In the genomic region with DNA sequence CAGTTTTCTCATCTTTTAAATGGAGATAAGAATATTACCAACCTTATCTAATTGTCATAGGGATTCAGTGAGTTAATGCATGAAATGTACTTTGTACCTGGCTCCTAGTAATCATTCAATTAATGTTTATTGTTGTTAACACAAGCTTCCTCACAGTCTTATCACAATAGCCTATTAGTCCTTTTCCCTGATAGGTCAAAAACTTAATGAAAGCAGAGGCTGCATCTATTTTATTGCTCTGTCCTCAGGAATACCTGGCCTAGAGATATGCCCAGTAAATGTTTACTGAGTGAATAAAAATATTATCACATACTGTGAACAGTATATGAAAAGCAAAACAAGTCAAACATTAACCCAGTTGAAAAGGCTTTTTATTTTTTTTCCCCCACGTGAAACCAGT, we compare ENCODE assay signal across 8 cellular contexts. TPM values are rescaled to one million over a fixed set of nuclear protein-coding genes. Genes with fewer than 3 reads are reported as not detected.
"Had no signal": no experiment of that assay in that cellular context is flagged by ENCODE, and none has a peak within 500 bp of the region (broad histone marks: within the 10 kb centered on the region; RNA-seq: fewer than 3 reads in every experiment).

No MANE protein-coding gene starts in this region.

- DNase-seq: IMR-90, KBM-7, KG1 had no signal

- H3K27ac ChIP-seq: HL-60 had no signal

- ATAC-seq: HepG2, K562 had no signal

- FAIRE-seq: HepG2, HTR-8/SVneo, K562 had no signal

- H3K4me3 ChIP-seq: K562 had no signal

RNA-seq across cellular contexts. Expression of a gene that starts 34.6 kb away (rescaled TPM):
- polyA plus RNA-seq: HepG2, IgD-negative memory B cell, IMR-90 had no signal
